ENCODE assay signal across 31 cellular contexts in the genomic region with DNA sequence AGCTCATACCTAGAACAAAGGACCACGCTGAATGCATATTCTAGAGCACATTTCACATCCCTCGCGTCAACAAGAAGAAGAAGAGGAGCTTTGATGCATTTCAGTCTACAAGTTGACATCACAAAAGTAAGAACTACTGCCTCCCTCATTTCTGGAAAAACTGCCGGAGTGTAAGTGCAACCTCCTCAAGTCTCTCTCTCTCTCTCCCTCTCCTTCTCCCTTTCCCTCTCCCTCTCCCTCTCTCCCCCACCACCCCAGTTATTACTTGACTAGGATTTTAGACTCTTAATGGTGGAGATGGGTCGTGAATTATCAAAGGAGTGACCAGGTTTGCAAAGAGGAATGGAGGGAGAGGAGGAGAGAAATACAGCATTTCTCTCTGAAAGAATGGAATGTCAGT. TPM values are rescaled to one million over a fixed set of nuclear protein-coding genes. Genes with fewer than 3 reads are reported as not detected.
DNase-seq lines count a peak whose midpoint lies in the region; ATAC-seq and TF ChIP-seq lines count a peak whose summit lies in the region.
"Had no signal": no experiment of that assay in that cellular context is flagged by ENCODE, and none has a peak within 500 bp of the region (broad histone marks: within the 10 kb centered on the region; RNA-seq: fewer than 3 reads in every experiment).

No MANE protein-coding gene starts in this region.

- no peak overlapping the region for H2AFZ ChIP-seq in PC-3 (ENCODE audit: low read length)

- H3K79me2 ChIP-seq in PC-3 (ENCODE audit: low read length): no peaks in the 10 kb centered on the region

- ATAC-seq in PC-3 (no peak), HG02852 (IDR thresholded peaks at IDR 0.05; ENCODE audit: unreplicated experiment) (no peak)
- ATAC-seq: gastrocnemius medialis; left lung; stimulated activated naive CD8-positive, alpha-beta T cell treated with anti-CD3 and anti-CD28 coated beads, Interleukin-15, Interleukin-2, amounts not matched to agents 100 U/mL and 50 U/mL, for 24 hours had no signal

- H3K9me2 ChIP-seq in PC-3 (replicated peaks; ENCODE audit: low read length): no peaks in the 10 kb centered on the region

- H3K4me1 ChIP-seq in ES-I3 (ENCODE audit: insufficient read depth, low read length) (peaks cover 4% of the 10 kb centered on the region; the same call in 1 of the 2 replicates), PC-3 (ENCODE audit: insufficient read depth, low read length) (no peaks in the 10 kb centered on the region), iPS-15b (ENCODE audit: control insufficient read depth, insufficient read depth, low read length) (peaks cover 7% of the 10 kb centered on the region)
- H3K4me1 ChIP-seq: Caco-2, HAP-1, left lung had no signal

- POLR2A ChIA-PET in PC-3 (lab: Charles Lee; ENCODE audit: unreplicated experiment): no interaction called here

- no peaks in the 10 kb centered on the region for H3F3A ChIP-seq in PC-3 (ENCODE audit: low read length, unreplicated experiment)

- H3K9me3 ChIP-seq in ES-I3 (ENCODE audit: control insufficient read depth, insufficient read depth, low read length) (no peaks in the 10 kb centered on the region; the same call in 1 of the 2 replicates), PC-3 (ENCODE audit: low read length) (no peaks in the 10 kb centered on the region), iPS-15b (ENCODE audit: control insufficient read depth, insufficient read depth, low read length) (no peaks in the 10 kb centered on the region)
- H3K9me3 ChIP-seq: Caco-2, gastrocnemius medialis, HAP-1, left lung, ovary, thoracic aorta had no signal

- H3K9me3 Mint-ChIP-seq in neural crest cell: no peaks in the 10 kb centered on the region
- H3K9me3 Mint-ChIP-seq: activated T-helper 2 cell treated with anti-CD3 and anti-CD28 coated beads, Interferon-gamma antibody, Interleukin-2, Interleukin-4, amounts not matched to agents 10 μg/mL and 5 μg/mL and 100 μg/mL, durations not matched to agents 14 hours and 24 hours and 36 hours had no signal

- BruUV-seq in PC-3 (replicated peaks; lab: Mats Ljungman, UMichigan): no TSS peak

- DNase-seq in PC-3: no peak
- DNase-seq in neural crest cell (ENCODE audit: low read depth, low spot score): no peak
- DNase-seq in NCI-H2107 (lab: John Stamatoyannopoulos, UW): no peak
- DNase-seq in activated T-cell treated with anti-CD3 and anti-CD28 coated beads, Interleukin-2, amount 50 U/mL, for 1 hour: no peak
- DNase-seq in NCI-H2029 treated with DMSO at 0.1 percent for 48 hours (lab: John Stamatoyannopoulos, UW): no peak
- DNase-seq: activated CD4-positive, alpha-beta T cell treated with anti-CD3 and anti-CD28 coated beads for 4 hours; activated naive CD4-positive, alpha-beta T cell treated with anti-CD3 and anti-CD28 coated beads, Interleukin-2, amount 50 U/mL, for 16 hours; Caco-2; dorsolateral prefrontal cortex; gastrocnemius medialis; Kasumi-1; left lung; midbrain; MV-4-11; naive B cell; NCI-H1436 treated with DMSO at 0.1 percent for 48 hours; NCI-H82; ovary; SIG-M5; stimulated activated naive CD8-positive, alpha-beta T cell treated with anti-CD3 and anti-CD28 coated beads, Interleukin-15, Interleukin-2, amounts not matched to agents 100 U/mL and 50 U/mL, for 24 hours; T-helper 9 cell had no signal

- H4K20me1 ChIP-seq in PC-3 (ENCODE audit: low read length): no peaks in the 10 kb centered on the region

- peak overlapping the region; percentile 81 for H3K9ac ChIP-seq in ES-I3 (ENCODE audit: low read depth, low read length)
- H3K9ac ChIP-seq in PC-3 (ENCODE audit: low read length): no peak overlapping the region
- H3K9ac ChIP-seq in iPS-15b (ENCODE audit: low read depth, low read length): no peak overlapping the region

- H3K36me3 ChIP-seq in ES-I3 (ENCODE audit: insufficient read depth, low read length): no peaks in the 10 kb centered on the region
- no peaks in the 10 kb centered on the region for H3K36me3 ChIP-seq in PC-3 (ENCODE audit: low read depth, low read length)
- H3K36me3 ChIP-seq in iPS-15b (ENCODE audit: control insufficient read depth, insufficient read depth, low read length): no peaks in the 10 kb centered on the region
- H3K36me3 ChIP-seq: gastrocnemius medialis, HAP-1, left lung, ovary, thoracic aorta had no signal

- H3K4me1 Mint-ChIP-seq in neural crest cell: peaks cover 15% of the 10 kb centered on the region

- H3K27me3 Mint-ChIP-seq in neural crest cell (ENCODE audit: low read depth): peaks cover 86% of the 10 kb centered on the region

- intact Hi-C loops in PC-3 (cut with micrococcal nuclease): no loop called here

- H3K36me3 Mint-ChIP-seq in neural crest cell (ENCODE audit: low read depth): peaks cover 2% of the 10 kb centered on the region
- H3K36me3 Mint-ChIP-seq: CD14-positive monocyte, naive B cell had no signal

- H3K27me3 ChIP-seq in PC-3 (ENCODE audit: low read length) (peaks cover 56% of the 10 kb centered on the region), iPS-15b (ENCODE audit: control insufficient read depth, insufficient read depth, low read length) (peaks cover 33% of the 10 kb centered on the region)
- H3K27me3 ChIP-seq: ovary had no signal

- H3K4me2 ChIP-seq in PC-3 (ENCODE audit: low read length): 0 out of 2 replicates have a peak overlapping the region, but pooled peaks have one; percentile 87

- no peak overlapping the region for H3K27ac Mint-ChIP-seq in neural crest cell (ENCODE audit: unreplicated experiment)
- H3K27ac Mint-ChIP-seq: activated T-helper 2 cell treated with anti-CD3 and anti-CD28 coated beads, Interferon-gamma antibody, Interleukin-2, Interleukin-4, amounts not matched to agents 10 μg/mL and 5 μg/mL and 100 μg/mL, durations not matched to agents 14 hours and 24 hours and 36 hours; CD14-positive monocyte; naive B cell had no signal

- CTCF ChIA-PET in PC-3 (lab: Charles Lee): no interaction called here

- peak overlapping the region; percentile 97 for H3K4me3 Mint-ChIP-seq in neural crest cell

- no peak overlapping the region for H3K27ac ChIP-seq in PC-3 (ENCODE audit: low read length)
- H3K27ac ChIP-seq: gastrocnemius medialis, left lung, ovary, thoracic aorta, VCaP had no signal

- H3K4me3 ChIP-seq in PC-3 (ENCODE audit: low read length) (no peak overlapping the region), iPS-15b (ENCODE audit: low read depth, low read length) (peak overlapping the region; percentile 86)
- H3K4me3 ChIP-seq: HAP-1, left lung had no signal

- TF ChIP-seq CTCF in PC-3 (conservative IDR thresholded peaks at IDR 0.05; ENCODE audit: low read depth, low read length) (no peak), neural crest cell (conservative IDR thresholded peaks at IDR 0.05) (no peak)

RNA-seq across cellular contexts. Expression of a gene that starts 1.4 kb away (rescaled TPM):
- not detected in 2 replicates for total RNA-seq in PC-3 (2014; rRNA removed)
- total RNA-seq in neural crest cell: 0.36 and 0.51 TPM in 2 replicates
- total RNA-seq: activated T-helper 2 cell treated with anti-CD3 and anti-CD28 coated beads, Interferon-gamma antibody, Interleukin-2, Interleukin-4, amounts not matched to agents 10 μg/mL and 5 μg/mL and 100 μg/mL, durations not matched to agents 14 hours and 24 hours and 36 hours; Caco-2; endothelial cell of umbilical vein; gastrocnemius medialis; left lung; NCI-H460; thoracic aorta had no signal
